5 cellular contexts compared by ENCODE assay signal in genomic region chr1:29428216-29428615, GRCh38.
"Had no signal": no experiment of that assay in that cellular context is flagged by ENCODE, and none has a peak within 500 bp of the region (broad histone marks: within the 10 kb centered on the region; RNA-seq: fewer than 3 reads in every experiment).

No MANE protein-coding gene starts in this region.

- H3K27ac Mint-ChIP-seq: GM23338, H9 had no signal

- H3K4me3 ChIP-seq: GM23338, K562 had no signal

- DNase-seq: HCEC 1CT, IMR-90 had no signal

- H3K4me3 Mint-ChIP-seq: GM23338, H9 had no signal

- ATAC-seq: GM23338, K562 had no signal
